ENCODE assay signal across 8 cellular contexts in the genomic region with DNA sequence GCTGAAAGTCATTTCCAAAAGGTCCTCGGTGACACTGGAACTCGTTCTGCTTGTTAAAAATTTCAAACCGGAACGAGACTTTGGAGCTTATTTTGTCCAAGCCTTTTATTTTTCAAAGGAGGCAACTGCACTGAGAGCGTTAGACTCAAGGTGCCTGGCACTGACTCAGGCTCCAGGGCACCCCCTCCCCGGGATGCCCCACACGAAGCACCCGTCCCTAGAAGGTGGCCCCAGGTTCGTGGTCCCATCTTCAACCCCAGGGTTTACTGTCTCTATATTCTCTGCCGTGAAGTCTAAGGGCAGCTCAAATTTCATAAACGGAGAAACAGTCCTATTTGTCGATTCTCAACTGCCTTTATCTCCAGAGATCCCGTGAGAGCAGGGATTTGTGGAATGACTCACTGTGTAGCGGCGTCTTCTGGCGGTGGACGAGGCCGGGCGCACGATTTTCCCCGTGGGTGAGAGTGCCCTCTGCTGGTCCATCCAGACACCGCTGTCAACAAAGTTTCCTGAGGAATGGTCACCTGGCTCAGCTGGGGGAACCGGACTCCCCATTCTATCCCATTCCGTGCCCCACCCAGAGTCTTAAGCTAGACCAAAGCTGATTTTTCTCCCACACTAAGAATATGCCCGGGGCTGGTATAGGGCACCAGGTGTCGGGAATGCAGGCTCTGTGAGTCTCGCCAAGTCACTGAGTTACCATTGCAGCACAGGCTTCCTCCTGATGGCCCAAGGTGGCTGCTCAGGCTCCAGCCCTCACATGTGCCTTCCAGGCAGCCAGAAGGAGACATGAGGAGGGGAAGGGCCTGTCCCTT. TPM values are rescaled to one million over a fixed set of nuclear protein-coding genes. Genes with fewer than 3 reads are reported as not detected.
DNase-seq lines count a peak whose midpoint lies in the region; ATAC-seq and TF ChIP-seq lines count a peak whose summit lies in the region.

No MANE protein-coding gene starts in this region.

- no peak overlapping the region for H3K4me3 Mint-ChIP-seq in activated CD8-positive, alpha-beta T cell treated with anti-CD3 and anti-CD28 coated beads, Interleukin-2, amount 10 ng/mL, durations not matched to agents 7 days and 5 days
- no peak overlapping the region for H3K4me3 Mint-ChIP-seq in natural killer cell

- no peaks in the 10 kb centered on the region for H3K9me3 ChIP-seq in fibroblast of lung (ENCODE audit: control insufficient read depth, insufficient read depth, low read depth, low read length)
- H3K9me3 ChIP-seq in uterus = no peaks in the 10 kb centered on the region

- H3K36me3 ChIP-seq in fibroblast of lung (ENCODE audit: control insufficient read depth, insufficient read depth, low read length) (no peaks in the 10 kb centered on the region), uterus (no peaks in the 10 kb centered on the region)

- H3K27me3 ChIP-seq in fibroblast of lung (ENCODE audit: control insufficient read depth, insufficient read depth, low read length) (no peaks in the 10 kb centered on the region), uterus (no peaks in the 10 kb centered on the region)

- no peaks in the 10 kb centered on the region for H3K36me3 Mint-ChIP-seq in activated CD8-positive, alpha-beta T cell treated with anti-CD3 and anti-CD28 coated beads, Interleukin-2, amount 10 ng/mL, durations not matched to agents 7 days and 5 days (ENCODE audit: low read depth)
- H3K36me3 Mint-ChIP-seq in natural killer cell = no peaks in the 10 kb centered on the region

- H2AFZ ChIP-seq in fibroblast of lung (ENCODE audit: low read length) = no peak overlapping the region

- H3K4me2 ChIP-seq in fibroblast of lung (ENCODE audit: extremely low read depth, insufficient read depth, low read length) = no peak overlapping the region

- no peak for TF ChIP-seq POLR2A in uterus (IDR thresholded peaks at IDR 0.05)

- no peak overlapping the region for H3K27ac ChIP-seq in fibroblast of lung (ENCODE audit: insufficient read depth, low read length)
- no peak overlapping the region for H3K27ac ChIP-seq in uterus

- no peak overlapping the region for H3K9ac ChIP-seq in fibroblast of lung (ENCODE audit: insufficient read depth, low read length)

- peaks cover 7% of the 10 kb centered on the region for H3K4me1 Mint-ChIP-seq in activated CD8-positive, alpha-beta T cell treated with anti-CD3 and anti-CD28 coated beads, Interleukin-2, amount 10 ng/mL, durations not matched to agents 7 days and 5 days (ENCODE audit: low read depth)
- H3K4me1 Mint-ChIP-seq in natural killer cell = peaks cover 8 to 11% of the 10 kb centered on the region in 2 donors

- peak; percentile 58 for DNase-seq in activated CD4-positive, CD25-positive, alpha-beta regulatory T cell treated with anti-CD3 and anti-CD28 coated beads, Interleukin-2, amount 50 U/mL, for 72 hours
- DNase-seq in NCI-H446 treated with DMSO at 0.1 percent for 48 hours (lab: John Stamatoyannopoulos, UW) = peak; percentile 32
- DNase-seq in activated CD8-positive, alpha-beta T cell treated with anti-CD3 and anti-CD28 coated beads, Interleukin-2, amount 10 ng/mL, durations not matched to agents 7 days and 5 days = peak; percentile 56
- DNase-seq in fibroblast of lung (ENCODE audit: low read depth in 2 of 2) = peak; percentile 62 to 75
- DNase-seq in natural killer cell = peak; percentile 40
- peak; percentile 25 to 34 for DNase-seq in uterus

- intact Hi-C loops in natural killer cell (cut with micrococcal nuclease) = loop anchor here (1.0 kb wide), 1 partner anchor 251 kb away; no protein-coding TSS in a partner anchor
- intact Hi-C loops in uterus (cut with DNase I; ENCODE audit: low total_unique reads) = no loop called here

- no peak for ATAC-seq in activated CD4-positive, CD25-positive, alpha-beta regulatory T cell treated with anti-CD3 and anti-CD28 coated beads, Interleukin-2, amount 50 U/mL, for 24 hours
- peak; percentile 50 for ATAC-seq in activated CD8-positive, alpha-beta T cell treated with anti-CD3 and anti-CD28 coated beads, Interleukin-2, amount 10 ng/mL, durations not matched to agents 7 days and 5 days
- peak in 2 of 3 donors; percentile 60 to 70 for ATAC-seq in natural killer cell
- ATAC-seq in GM18868 (IDR thresholded peaks at IDR 0.05; ENCODE audit: unreplicated experiment) = no peak

- H3K27me3 Mint-ChIP-seq in activated CD8-positive, alpha-beta T cell treated with anti-CD3 and anti-CD28 coated beads, Interleukin-2, amount 10 ng/mL, durations not matched to agents 7 days and 5 days (ENCODE audit: low read depth) = peaks cover 4% of the 10 kb centered on the region
- no peaks in the 10 kb centered on the region for H3K27me3 Mint-ChIP-seq in natural killer cell (ENCODE audit: low read depth in 2 of 2)

- no peak overlapping the region for H3K4me3 ChIP-seq in fibroblast of lung (replicated peaks in 1 of 4; ENCODE audit: control extremely low read depth in 1 of 4, insufficient read depth in 1 of 4, low read depth in 3 of 4, low read length in 4 of 4)
- H3K4me3 ChIP-seq in uterus = no peak overlapping the region

- H3K4me1 ChIP-seq in fibroblast of lung (ENCODE audit: control insufficient read depth, extremely low read depth, insufficient read depth, low read length) = no peaks in the 10 kb centered on the region
- H3K4me1 ChIP-seq in uterus = no peaks in the 10 kb centered on the region

- TF ChIP-seq CTCF in fibroblast of lung (conservative IDR thresholded peaks at IDR 0.05 in 1 of 2, IDR thresholded peaks at IDR 0.05 in 1 of 2; ENCODE audit: low read depth in 1 of 2, low read length in 2 of 2) (peak; percentile 43 to 75), natural killer cell (IDR thresholded peaks at IDR 0.05) (peak; percentile 68), uterus (IDR thresholded peaks at IDR 0.05) (peak; percentile 42 to 57 (median 47))

- H3K79me2 ChIP-seq in fibroblast of lung (ENCODE audit: control insufficient read depth, insufficient read depth, low read length) = no peaks in the 10 kb centered on the region

- POLR2A ChIA-PET in activated CD8-positive, alpha-beta T cell treated with anti-CD3 and anti-CD28 coated beads, Interleukin-2, amount 10 ng/mL, durations not matched to agents 7 days and 5 days (lab: Charles Lee) = interaction anchor here (1.7 kb wide), 1 partner anchor 16 kb away, joined by 5 read pairs; no protein-coding TSS in a partner anchor

- H3K27ac Mint-ChIP-seq in activated CD8-positive, alpha-beta T cell treated with anti-CD3 and anti-CD28 coated beads, Interleukin-2, amount 10 ng/mL, durations not matched to agents 7 days and 5 days = no peak overlapping the region
- no peak overlapping the region for H3K27ac Mint-ChIP-seq in natural killer cell

- no peaks in the 10 kb centered on the region for H3K9me3 Mint-ChIP-seq in activated CD8-positive, alpha-beta T cell treated with anti-CD3 and anti-CD28 coated beads, Interleukin-2, amount 10 ng/mL, durations not matched to agents 7 days and 5 days (ENCODE audit: insufficient read depth)
- H3K9me3 Mint-ChIP-seq in natural killer cell = no peaks in the 10 kb centered on the region

- CTCF ChIA-PET in activated CD8-positive, alpha-beta T cell treated with anti-CD3 and anti-CD28 coated beads, Interleukin-2, amount 10 ng/mL, durations not matched to agents 7 days and 5 days (lab: Charles Lee) = interaction anchor here (0.6 to 3.1 kb wide), 10 partner anchors 9 to 470 kb away, joined by 3 to 19 read pairs (median 4); no protein-coding TSS in a partner anchor

- H4K20me1 ChIP-seq in fibroblast of lung (ENCODE audit: control insufficient read depth, extremely low read depth, insufficient read depth, low read length) = no peaks in the 10 kb centered on the region

RNA-seq across cellular contexts. Expression of gene SLC6A19, which starts 27.1 kb away (rescaled TPM):
- not detected for total RNA-seq in activated CD8-positive, alpha-beta T cell treated with anti-CD3 and anti-CD28 coated beads, Interleukin-2, amount 10 ng/mL, durations not matched to agents 7 days and 5 days
- not detected in 2 replicates for total RNA-seq in fibroblast of lung
- not detected in 2 replicates for polyA plus RNA-seq in fibroblast of lung
- not detected in 2 replicates for polyA plus RNA-seq in fibroblast of lung (2012)
- not detected in 2 replicates for polyA minus RNA-seq in fibroblast of lung (ENCODE audit: low replicate concordance)
- total RNA-seq in natural killer cell = not detected
- under 1 TPM in 1 of 4 donors, not detected in 3; under 0.01 TPM for total RNA-seq in uterus

RNA-seq across cellular contexts. Expression of gene SLC6A18, which starts 50.9 kb away (rescaled TPM):
- total RNA-seq in activated CD8-positive, alpha-beta T cell treated with anti-CD3 and anti-CD28 coated beads, Interleukin-2, amount 10 ng/mL, durations not matched to agents 7 days and 5 days = not detected
- not detected in 2 replicates for total RNA-seq in fibroblast of lung
- not detected in 2 replicates for polyA plus RNA-seq in fibroblast of lung
- polyA plus RNA-seq in fibroblast of lung (2012) = not detected in 2 replicates
- not detected in 2 replicates for polyA minus RNA-seq in fibroblast of lung (ENCODE audit: low replicate concordance)
- not detected for total RNA-seq in natural killer cell
- not detected for total RNA-seq in uterus

Comparison
In these comparisons a context has a peak if more than half of its experiments do, and no peak if none do; other contexts are left out.
1. ATAC-seq: peak in activated CD8-positive, alpha-beta T cell treated with anti-CD3 and anti-CD28 coated beads, Interleukin-2, amount 10 ng/mL, durations not matched to agents 7 days and 5 days (single experiment) and natural killer cell (2 of 3); none in activated CD4-positive, CD25-positive, alpha-beta regulatory T cell treated with anti-CD3 and anti-CD28 coated beads, Interleukin-2, amount 50 U/mL, for 24 hours (0 of 2) and GM18868 (single experiment).
2. Peak in every context shown above with its lines, with median percentiles within 50 percentile points of each other: DNase-seq and CTCF ChIP-seq.